Comparison of ENCODE assay signal across 23 cellular contexts in genomic region chr4:169644802-169645201, GRCh38.
"Had no signal": no experiment of that assay in that cellular context is flagged by ENCODE, and none has a peak within 500 bp of the region (broad histone marks: within the 10 kb centered on the region; RNA-seq: fewer than 3 reads in every experiment).

No MANE protein-coding gene starts in this region.

- H3K4me3 ChIP-seq: heart right ventricle, hepatocyte, lower lobe of right lung, ovary, right atrium auricular region, right lobe of liver, smooth muscle cell, thyroid gland, vagina had no signal

- H2AFZ ChIP-seq: hepatocyte had no signal

- H3K9me3 Mint-ChIP-seq: mesothelial cell of epicardium; natural killer cell treated with Interleukin-12 subunit alpha and Interleukin-12 subunit beta and Interleukin-15 and Interleukin-18, amount 100 ng/mL, for 72 hours; stimulated activated memory B cell treated with anti-CD40 and anti-IgM and Interleukin-4, amounts not matched to agents 10 μg/mL and 1 μg/mL and 100 μg/mL, for 72 hours; stimulated activated naive CD8-positive, alpha-beta T cell treated with anti-CD3 and anti-CD28 coated beads, Interleukin-15, amount 100 ng/mL, for 72 hours; type B pancreatic cell had no signal

- H3K27ac Mint-ChIP-seq: mesothelial cell of epicardium; stimulated activated memory B cell treated with anti-CD40 and anti-IgM and Interleukin-4, amounts not matched to agents 10 μg/mL and 1 μg/mL and 100 μg/mL, for 72 hours; stimulated activated naive CD8-positive, alpha-beta T cell treated with anti-CD3 and anti-CD28 coated beads, Interleukin-15, amount 100 ng/mL, for 72 hours; type B pancreatic cell had no signal

- H3K9me3 ChIP-seq: heart right ventricle, lower lobe of right lung, ovary, right atrium auricular region, right lobe of liver, thyroid gland, vagina had no signal

- DNase-seq: heart right ventricle; islet precursor cell; lower lobe of right lung; mesendoderm; ovary; right lobe of liver; stimulated activated CD4-positive, alpha-beta T cell treated with anti-CD3 and anti-CD28 coated beads, Interleukin-1b, Interleukin-23, amount 100 ng/mL, for 48 hours; stimulated activated CD4-positive, alpha-beta T cell treated with anti-CD3 and anti-CD28 coated beads, Interleukin-2, amount 100 ng/mL, for 48 hours; stimulated activated CD4-positive, alpha-beta T cell treated with anti-CD3 and anti-CD28 coated beads, Interleukin-4, amount 100 ng/mL, for 4 hours; stimulated activated CD8-positive, alpha-beta memory T cell treated with anti-CD3 and anti-CD28 coated beads, Interleukin-4, amount 100 ng/mL, for 48 hours; stimulated activated naive CD4-positive, alpha-beta T cell treated with Interleukin-2 at 50 U/mL for 16 hours; stimulated activated naive CD8-positive, alpha-beta T cell treated with anti-CD3 and anti-CD28 coated beads, Interleukin-15, amount 100 ng/mL, for 72 hours; substantia nigra; thyroid gland had no signal

- H3K4me1 ChIP-seq: lower lobe of right lung, thyroid gland, vagina had no signal

- H3K4me2 ChIP-seq: hepatocyte, smooth muscle cell had no signal

- H3K27me3 Mint-ChIP-seq: natural killer cell treated with Interleukin-12 subunit alpha and Interleukin-12 subunit beta and Interleukin-15 and Interleukin-18, amount 100 ng/mL, for 72 hours; progenitor cell of endocrine pancreas; stimulated activated memory B cell treated with anti-CD40 and anti-IgM and Interleukin-4, amounts not matched to agents 10 μg/mL and 1 μg/mL and 100 μg/mL, for 72 hours; stimulated activated naive CD8-positive, alpha-beta T cell treated with anti-CD3 and anti-CD28 coated beads, Interleukin-15, amount 100 ng/mL, for 72 hours; type B pancreatic cell had no signal

- H3K27me3 ChIP-seq: heart right ventricle, hepatocyte, ovary, right atrium auricular region, right lobe of liver, thyroid gland, vagina had no signal

- ATAC-seq: heart right ventricle; lower lobe of right lung; natural killer cell treated with Interleukin-12 subunit alpha and Interleukin-12 subunit beta and Interleukin-15 and Interleukin-18, amount 100 ng/mL, for 72 hours; right lobe of liver; stimulated activated memory B cell treated with anti-CD40 and anti-IgM and Interleukin-4, amounts not matched to agents 10 μg/mL and 1 μg/mL and 100 μg/mL, for 72 hours; stimulated activated naive CD8-positive, alpha-beta T cell treated with anti-CD3 and anti-CD28 coated beads, Interleukin-15, amount 100 ng/mL, for 72 hours had no signal

- H3K36me3 ChIP-seq: ovary, right lobe of liver, thyroid gland had no signal

- H3K4me3 Mint-ChIP-seq: mesothelial cell of epicardium; natural killer cell treated with Interleukin-12 subunit alpha and Interleukin-12 subunit beta and Interleukin-15 and Interleukin-18, amount 100 ng/mL, for 72 hours; stimulated activated memory B cell treated with anti-CD40 and anti-IgM and Interleukin-4, amounts not matched to agents 10 μg/mL and 1 μg/mL and 100 μg/mL, for 72 hours; stimulated activated naive CD8-positive, alpha-beta T cell treated with anti-CD3 and anti-CD28 coated beads, Interleukin-15, amount 100 ng/mL, for 72 hours; type B pancreatic cell had no signal

- H3K27ac ChIP-seq: hepatocyte, lower lobe of right lung, ovary, right atrium auricular region, right lobe of liver, thyroid gland, vagina had no signal
